Comparison of ENCODE assay signal across 12 cellular contexts in genomic region chr2:55581875-55582547, GRCh38. TPM values are rescaled to one million over a fixed set of nuclear protein-coding genes. Genes with fewer than 3 reads are reported as not detected.
A peak's percentile ranks its signal among the peaks of the same experiment; 100 is the strongest.
DNase-seq lines count a peak whose midpoint lies in the region; ATAC-seq and TF ChIP-seq lines count a peak whose summit lies in the region.
"Had no signal": no experiment of that assay in that cellular context is flagged by ENCODE, and none has a peak within 500 bp of the region (broad histone marks: within the 10 kb centered on the region; RNA-seq: fewer than 3 reads in every experiment).

No MANE protein-coding gene starts in this region.

- no peak for ATAC-seq in HG02981 (IDR thresholded peaks at IDR 0.05; ENCODE audit: unreplicated experiment)

- POLR2A ChIA-PET in CD8-positive, alpha-beta memory T cell (lab: Charles Lee), result no interaction called here
- POLR2A ChIA-PET in activated CD4-positive, alpha-beta memory T cell treated with anti-CD3 and anti-CD28 coated beads, Interleukin-2, amount 10 ng/mL, durations not matched to agents 7 days and 5 days (lab: Charles Lee), result no interaction called here
- POLR2A ChIA-PET in RWPE1 (lab: Yijun Ruan, JAX; ENCODE audit: low non-redundant PET), result no interaction called here

- no peaks in the 10 kb centered on the region for H3K27me3 ChIP-seq in CD8-positive, alpha-beta memory T cell (ENCODE audit: insufficient read depth, low read length, poor library complexity, severe bottlenecking)

- H3K9me3 ChIP-seq in CD8-positive, alpha-beta memory T cell (ENCODE audit: low read length), result no peaks in the 10 kb centered on the region

- peaks cover 4 to 80% (median 12%) of the 10 kb centered on the region in 3 donors for H3K36me3 Mint-ChIP-seq in CD8-positive, alpha-beta memory T cell
- H3K36me3 Mint-ChIP-seq in activated CD4-positive, alpha-beta memory T cell treated with anti-CD3 and anti-CD28 coated beads, Interleukin-2, amount 10 ng/mL, durations not matched to agents 7 days and 5 days (ENCODE audit: low read depth), result peaks cover 50% of the 10 kb centered on the region

- H3K4me1 Mint-ChIP-seq in CD8-positive, alpha-beta memory T cell, result peaks cover 24 to 47% (median 35%) of the 10 kb centered on the region in 3 donors
- peaks cover 16% of the 10 kb centered on the region for H3K4me1 Mint-ChIP-seq in activated CD4-positive, alpha-beta memory T cell treated with anti-CD3 and anti-CD28 coated beads, Interleukin-2, amount 10 ng/mL, durations not matched to agents 7 days and 5 days

- no peaks in the 10 kb centered on the region for H3K27me3 Mint-ChIP-seq in CD8-positive, alpha-beta memory T cell
- H3K27me3 Mint-ChIP-seq in activated CD4-positive, alpha-beta memory T cell treated with anti-CD3 and anti-CD28 coated beads, Interleukin-2, amount 10 ng/mL, durations not matched to agents 7 days and 5 days, result no peaks in the 10 kb centered on the region

- no peak overlapping the region for H3K27ac ChIP-seq in CD8-positive, alpha-beta memory T cell (ENCODE audit: low read depth, low read length)
- H3K27ac ChIP-seq in RWPE1, result no peak overlapping the region

- H3K4me3 ChIP-seq in CD8-positive, alpha-beta memory T cell (ENCODE audit: low read length), result no peak overlapping the region
- H3K4me3 ChIP-seq in retinal pigment epithelial cell (ENCODE audit: low read length), result no peak overlapping the region

- DNase-seq in CD8-positive, alpha-beta memory T cell, result no peak
- peak; percentile 17 to 22 for DNase-seq in NCI-H446 (lab: John Stamatoyannopoulos, UW)
- peak; percentile 67 for DNase-seq in fibroblast of peridontal ligament (ENCODE audit: extremely low read depth)
- peak; percentile 70 for DNase-seq in retinal pigment epithelial cell (ENCODE audit: low read depth)
- no peak for DNase-seq in activated CD4-positive, alpha-beta memory T cell treated with anti-CD3 and anti-CD28 coated beads, Interleukin-2, amount 10 ng/mL, durations not matched to agents 7 days and 5 days
- no peak for DNase-seq in RWPE1 (ENCODE audit: low spot score)
- DNase-seq in NCI-H2107 treated with DMSO at 0.1 percent for 48 hours (lab: John Stamatoyannopoulos, UW; ENCODE audit: unreplicated experiment), result no peak
- DNase-seq: activated CD4-positive, alpha-beta T cell treated with anti-CD3 and anti-CD28 coated beads, Interleukin-2, amount 50 U/mL, for 48 hours; effector memory CD4-positive, alpha-beta T cell; NCI-H1417 treated with DMSO at 0.1 percent for 48 hours; NK-92 treated with Interleukin-12 subunit alpha and Interleukin-12 subunit beta, amount 100 ng/mL, for 24 hours had no signal

- H3K4me3 Mint-ChIP-seq in CD8-positive, alpha-beta memory T cell, result peak overlapping the region in 1 of 7 donors; percentile 23
- no peak overlapping the region for H3K4me3 Mint-ChIP-seq in activated CD4-positive, alpha-beta memory T cell treated with anti-CD3 and anti-CD28 coated beads, Interleukin-2, amount 10 ng/mL, durations not matched to agents 7 days and 5 days

- peaks cover 13% of the 10 kb centered on the region for H3K36me3 ChIP-seq in CD8-positive, alpha-beta memory T cell (ENCODE audit: insufficient read depth, low read length)

- no peaks in the 10 kb centered on the region for H3K9me3 Mint-ChIP-seq in CD8-positive, alpha-beta memory T cell
- no peaks in the 10 kb centered on the region for H3K9me3 Mint-ChIP-seq in activated CD4-positive, alpha-beta memory T cell treated with anti-CD3 and anti-CD28 coated beads, Interleukin-2, amount 10 ng/mL, durations not matched to agents 7 days and 5 days

- TF ChIP-seq CTCF in retinal pigment epithelial cell (conservative IDR thresholded peaks at IDR 0.05; ENCODE audit: low read depth, low read length) (no peak), RWPE1 (conservative IDR thresholded peaks at IDR 0.05; ENCODE audit: low read depth) (no peak)

- no peaks in the 10 kb centered on the region for H3K4me1 ChIP-seq in CD8-positive, alpha-beta memory T cell (ENCODE audit: insufficient read depth, low read length)

- peak overlapping the region in 5 of 8 donors; percentile 61 to 90 (median 73) for H3K27ac Mint-ChIP-seq in CD8-positive, alpha-beta memory T cell
- no peak overlapping the region for H3K27ac Mint-ChIP-seq in activated CD4-positive, alpha-beta memory T cell treated with anti-CD3 and anti-CD28 coated beads, Interleukin-2, amount 10 ng/mL, durations not matched to agents 7 days and 5 days

- CTCF ChIA-PET in CD8-positive, alpha-beta memory T cell (lab: Charles Lee), result no interaction called here
- CTCF ChIA-PET in activated CD4-positive, alpha-beta memory T cell treated with anti-CD3 and anti-CD28 coated beads, Interleukin-2, amount 10 ng/mL, durations not matched to agents 7 days and 5 days (lab: Charles Lee), result interaction anchor here (0.6 to 1.8 kb wide), 2 partner anchors 62 to 75 kb away, joined by 3 to 4 read pairs; partner anchors contain the start of gene CFAP36
- CTCF ChIA-PET in RWPE1 (lab: Yijun Ruan, JAX), result no interaction called here

RNA-seq across cellular contexts. Expression of gene PPP4R3B, which starts 35.4 kb away (rescaled TPM):
- 10 to 100 TPM; 83.0 to 94.0 TPM for total RNA-seq in CD8-positive, alpha-beta memory T cell
- polyA plus RNA-seq in CD8-positive, alpha-beta memory T cell, result 87.4 TPM
- total RNA-seq in activated CD4-positive, alpha-beta memory T cell treated with anti-CD3 and anti-CD28 coated beads, Interleukin-2, amount 10 ng/mL, durations not matched to agents 7 days and 5 days, result 10 to 100 TPM; 70.7 to 75.4 TPM

Comparison
In these comparisons a context has a peak if more than half of its experiments do, and no peak if none do; other contexts are left out.
1. DNase-seq: peak in NCI-H446 (2 of 2), fibroblast of peridontal ligament (single experiment) and retinal pigment epithelial cell (single experiment); none in CD8-positive, alpha-beta memory T cell (0 of 5), activated CD4-positive, alpha-beta memory T cell treated with anti-CD3 and anti-CD28 coated beads, Interleukin-2, amount 10 ng/mL, durations not matched to agents 7 days and 5 days (single experiment), RWPE1 (single experiment) and NCI-H2107 treated with DMSO at 0.1 percent for 48 hours (single experiment).